In genomic region chr15:67534360-67534759, GRCh38 we compare ENCODE assay signal across 17 cellular contexts. TPM values are rescaled to one million over a fixed set of nuclear protein-coding genes. Genes with fewer than 3 reads are reported as not detected.
DNase-seq lines count a peak whose midpoint lies in the region; ATAC-seq, FAIRE-seq and TF ChIP-seq lines count a peak whose summit lies in the region.
"Had no signal": no experiment of that assay in that cellular context is flagged by ENCODE, and none has a peak within 500 bp of the region (broad histone marks: within the 10 kb centered on the region; RNA-seq: fewer than 3 reads in every experiment).

No MANE protein-coding gene starts in this region.

- H3K9me3 ChIP-seq in MM.1S (replicated peaks; ENCODE audit: insufficient read depth, low read length) (no peaks in the 10 kb centered on the region), T-helper 17 cell (ENCODE audit: control insufficient read depth, low read length, poor library complexity, severe bottlenecking) (no peaks in the 10 kb centered on the region)
- H3K9me3 ChIP-seq: BE2C had no signal

- H3K36me3 Mint-ChIP-seq in T-helper 17 cell (ENCODE audit: low read depth): no peaks in the 10 kb centered on the region
- H3K36me3 Mint-ChIP-seq: CD4-positive, alpha-beta memory T cell had no signal

- CTCF ChIA-PET in RWPE1 (lab: Yijun Ruan, JAX): interaction anchor here (0.8 kb wide), 1 partner anchor 298 kb away, joined by 4 read pairs; no protein-coding TSS in a partner anchor

- peak overlapping the region; percentile 16 for H3K27ac Mint-ChIP-seq in T-helper 17 cell
- H3K27ac Mint-ChIP-seq: CD4-positive, alpha-beta memory T cell; H9 had no signal

- H3K9ac ChIP-seq in MM.1S (ENCODE audit: low read length): no peak overlapping the region

- H3K9me2 ChIP-seq in MM.1S (replicated peaks; ENCODE audit: insufficient read depth, low read length): no peaks in the 10 kb centered on the region

- H3K4me3 Mint-ChIP-seq in T-helper 17 cell: no peak overlapping the region
- H3K4me3 Mint-ChIP-seq: CD4-positive, alpha-beta memory T cell; H9 had no signal

- H3K4me1 Mint-ChIP-seq in T-helper 17 cell: peaks cover 7% of the 10 kb centered on the region
- H3K4me1 Mint-ChIP-seq: H9 had no signal

- H3K4me2 ChIP-seq in MM.1S (ENCODE audit: low read depth, low read length): peak overlapping the region; percentile 34

- H3K27me3 Mint-ChIP-seq in T-helper 17 cell: no peaks in the 10 kb centered on the region
- H3K27me3 Mint-ChIP-seq: CD4-positive, alpha-beta memory T cell had no signal

- DNase-seq in GM18507 (ENCODE audit: extremely low spot score, insufficient read length, low read depth) (no peak), MM.1S (peak; percentile 11), T-helper 17 cell (no peak), NCI-H1417 treated with DMSO at 0.1 percent for 48 hours (lab: John Stamatoyannopoulos, UW) (no peak), NCI-H2029 treated with DMSO at 0.1 percent for 48 hours (lab: John Stamatoyannopoulos, UW) (no peak), RWPE1 (ENCODE audit: low spot score) (no peak)
- DNase-seq: BE2C; CD4-positive, alpha-beta memory T cell; DMS153; GF-D8; GOT3; H9 had no signal

- TF ChIP-seq CTCF in MM.1S (IDR thresholded peaks at IDR 0.05; ENCODE audit: low read length) (no peak), RWPE1 (conservative IDR thresholded peaks at IDR 0.05; ENCODE audit: low read depth) (no peak)

- no peaks in the 10 kb centered on the region for H3K27me3 ChIP-seq in MM.1S (replicated peaks; ENCODE audit: insufficient read depth, low read length)
- H3K27me3 ChIP-seq: BE2C had no signal

- no peak overlapping the region for H2AFZ ChIP-seq in MM.1S (ENCODE audit: low read length)

- peaks cover 20% of the 10 kb centered on the region for H3K4me1 ChIP-seq in MM.1S (ENCODE audit: low read length)
- H3K4me1 ChIP-seq: BE2C had no signal

- H3K36me3 ChIP-seq in MM.1S (replicated peaks; ENCODE audit: insufficient read depth, low read length): no peaks in the 10 kb centered on the region
- H3K36me3 ChIP-seq: BE2C had no signal

- no peaks in the 10 kb centered on the region for H4K20me1 ChIP-seq in MM.1S (ENCODE audit: insufficient read depth, low read length)

- H3K27ac ChIP-seq in MM.1S (ENCODE audit: low read length) (peak overlapping the region; percentile 32; the same call in 1 of the 2 replicates), RWPE1 (no peak overlapping the region)
- H3K27ac ChIP-seq: C4-2B had no signal

- H3K79me2 ChIP-seq in MM.1S (ENCODE audit: low read length): no peaks in the 10 kb centered on the region

- POLR2A ChIA-PET in RWPE1 (lab: Yijun Ruan, JAX; ENCODE audit: low non-redundant PET): no interaction called here

- FAIRE-seq in GM18507 (lab: Jason Lieb, UNC): peak; percentile 41
- FAIRE-seq: A204.1, HepG2, HTR-8/SVneo had no signal

- peaks cover 24% of the 10 kb centered on the region for H3F3A ChIP-seq in MM.1S (ENCODE audit: insufficient read depth, low read length)

- ATAC-seq in T-helper 17 cell: no peak
- ATAC-seq in SK-N-SH treated with all-trans-retinoic acid at 6 μM for 48 hours: no peak
- ATAC-seq: HepG2 had no signal

- H3K4me3 ChIP-seq in MM.1S (ENCODE audit: low read length): peak overlapping the region; percentile 1; the same call in 1 of the 2 replicates

TF ChIP-seq in SK-N-SH treated with all-trans-retinoic acid at 6 μM for 48 hours, 23 proteins besides CTCF, POLR2A, EP300 and RAD21:
- TF ChIP-seq TCF4 (CRISPR knock-in tag; IDR thresholded peaks at IDR 0.05; ENCODE audit: borderline replicate concordance): no peak
- no peak for TF ChIP-seq OSR1 (CRISPR knock-in tag; IDR thresholded peaks at IDR 0.05)
- TF ChIP-seq CREB5 (CRISPR knock-in tag; IDR thresholded peaks at IDR 0.05; ENCODE audit: low read depth): no peak

RNA-seq across cellular contexts. Expression of gene MAP2K5, which starts 8.1 kb away (rescaled TPM):
- 10 to 100 TPM; 27.1 to 30.4 TPM for total RNA-seq in T-helper 17 cell

RNA-seq across cellular contexts. Expression of gene C15orf61, which starts 13.4 kb away (rescaled TPM):
- total RNA-seq in T-helper 17 cell: 1 to 10 TPM; 7.7 to 8.7 TPM
